8 cellular contexts compared by ENCODE assay signal in the genomic region with DNA sequence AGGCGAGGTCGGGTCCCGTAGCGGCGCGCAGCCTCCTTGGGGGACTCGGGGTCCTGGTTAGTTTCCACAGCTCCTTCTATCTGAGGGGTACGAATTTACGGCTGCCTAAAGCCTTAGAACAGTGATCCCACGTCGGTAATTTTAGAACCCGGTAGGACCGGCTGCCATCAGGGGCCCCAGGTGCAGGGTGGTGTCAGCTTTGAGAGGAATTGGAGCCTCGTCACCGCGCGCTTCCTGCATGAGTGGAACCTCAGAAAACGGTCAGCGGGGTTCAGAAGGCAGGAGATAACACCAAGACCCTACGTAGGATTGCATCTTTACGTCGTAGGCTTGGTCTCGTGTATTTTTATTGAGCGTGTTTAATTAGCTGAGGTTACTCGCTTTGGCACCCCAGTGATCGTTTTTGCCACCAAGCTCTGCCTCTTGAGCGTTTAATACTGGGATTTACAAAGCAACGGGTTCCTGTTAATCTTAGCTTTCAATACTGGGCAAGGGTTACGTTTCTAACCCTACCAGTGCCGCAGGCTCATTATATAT. TPM values are rescaled to one million over a fixed set of nuclear protein-coding genes. Genes with fewer than 3 reads are reported as not detected.
A peak's percentile ranks its signal among the peaks of the same experiment; 100 is the strongest.
DNase-seq lines count a peak whose midpoint lies in the region; ATAC-seq, FAIRE-seq and TF ChIP-seq lines count a peak whose summit lies in the region.

No MANE protein-coding gene starts in this region.

- H3K4me3 Mint-ChIP-seq in stimulated activated naive B cell treated with anti-CD40 and anti-IgM and Interleukin-4, amounts not matched to agents 10 μg/mL and 1 μg/mL and 100 μg/mL, for 72 hours: peak overlapping the region; percentile 91 to 94

- no peak for FAIRE-seq in frontal cortex (lab: Jason Lieb, UNC)

- H3K36me3 Mint-ChIP-seq in stimulated activated naive B cell treated with anti-CD40 and anti-IgM and Interleukin-4, amounts not matched to agents 10 μg/mL and 1 μg/mL and 100 μg/mL, for 72 hours: peaks cover 9 to 20% of the 10 kb centered on the region in 2 donors

- peak overlapping the region; percentile 97 for H3K27ac Mint-ChIP-seq in stimulated activated naive B cell treated with anti-CD40 and anti-IgM and Interleukin-4, amounts not matched to agents 10 μg/mL and 1 μg/mL and 100 μg/mL, for 72 hours

- peak overlapping the region; percentile 93 for H3K56ac ChIP-seq in mesendoderm (ENCODE audit: low read length)

- DNase-seq in HUDEP-2 (lab: John Stamatoyannopoulos, UW; ENCODE audit: unreplicated experiment in 76 of 76): peak in 49 of 76 experiments; percentile 14 to 77 (median 48)
- DNase-seq in T-helper 22 cell (ENCODE audit: low read depth): peak; percentile 54
- no peak for DNase-seq in coronary artery (ENCODE audit: low spot score)
- peak; percentile 62 for DNase-seq in mesendoderm
- DNase-seq in stimulated activated naive B cell treated with anti-CD40 and anti-IgM and Interleukin-4, amounts not matched to agents 10 μg/mL and 1 μg/mL and 100 μg/mL, for 72 hours: no peak
- no peak for DNase-seq in frontal cortex (ENCODE audit: low spot score in 2 of 2)

- H3K4me1 Mint-ChIP-seq in stimulated activated naive B cell treated with anti-CD40 and anti-IgM and Interleukin-4, amounts not matched to agents 10 μg/mL and 1 μg/mL and 100 μg/mL, for 72 hours: peaks cover 10 to 30% of the 10 kb centered on the region in 2 donors

- H3K4me2 ChIP-seq in mesendoderm (ENCODE audit: low read length): peak overlapping the region; percentile 98

- H3K27ac ChIP-seq in coronary artery (peak overlapping the region in 1 of 2 donors; percentile 71), mesendoderm (ENCODE audit: low read depth, low read length) (no peak overlapping the region)

- peaks cover 6 to 7% of the 10 kb centered on the region in 2 donors for H3K9me3 Mint-ChIP-seq in stimulated activated naive B cell treated with anti-CD40 and anti-IgM and Interleukin-4, amounts not matched to agents 10 μg/mL and 1 μg/mL and 100 μg/mL, for 72 hours

- no CpG with 5 or more reads among the region's 30 CpGs for WGBS in mesendoderm (ENCODE audit: extremely low coverage, insufficient coverage, low lambda C conversion rate)

- H3K4me1 ChIP-seq in ES-I3 (ENCODE audit: insufficient read depth, low read length): 0 out of 2 replicates have a peak, but pooled peaks cover 4% of the 10 kb centered on the region
- H3K4me1 ChIP-seq in mesendoderm (ENCODE audit: control insufficient read depth, low read depth, low read length): peaks cover 3% of the 10 kb centered on the region

- H3K23ac ChIP-seq in mesendoderm (ENCODE audit: low read length): peak overlapping the region; percentile 66

- H2BK5ac ChIP-seq in mesendoderm (ENCODE audit: low read length): no peak overlapping the region

- no peak for TF ChIP-seq CTCF in coronary artery (IDR thresholded peaks at IDR 0.05)

- H3K27me3 Mint-ChIP-seq in stimulated activated naive B cell treated with anti-CD40 and anti-IgM and Interleukin-4, amounts not matched to agents 10 μg/mL and 1 μg/mL and 100 μg/mL, for 72 hours: peaks cover 0 to 4% of the 10 kb centered on the region in 2 donors

- peaks cover 9% of the 10 kb centered on the region for H3K79me1 ChIP-seq in mesendoderm (ENCODE audit: low read length)

- H3K27me3 ChIP-seq in mesendoderm (ENCODE audit: insufficient read depth, low read length, poor library complexity): no peaks in the 10 kb centered on the region

- peak overlapping the region; percentile 83 for H3K4me3 ChIP-seq in coronary artery
- peak overlapping the region; percentile 79 for H3K4me3 ChIP-seq in mesendoderm (ENCODE audit: low read length)

- H3K36me3 ChIP-seq in ES-I3 (ENCODE audit: insufficient read depth, low read length) (no peaks in the 10 kb centered on the region), mesendoderm (ENCODE audit: control insufficient read depth, insufficient read depth, low read length) (no peaks in the 10 kb centered on the region)

- H4K5ac ChIP-seq in mesendoderm (ENCODE audit: low read length): no peak overlapping the region

- no peak overlapping the region for H4K8ac ChIP-seq in mesendoderm (ENCODE audit: low read depth, low read length)

- no peak overlapping the region for H2AK5ac ChIP-seq in mesendoderm (ENCODE audit: low read length)

- no peak overlapping the region for H2BK15ac ChIP-seq in mesendoderm (replicated peaks; ENCODE audit: low read depth)

- H2BK120ac ChIP-seq in mesendoderm (ENCODE audit: low read depth, low read length): no peak overlapping the region

- no peaks in the 10 kb centered on the region for H3K9me3 ChIP-seq in ES-I3 (ENCODE audit: control insufficient read depth, insufficient read depth, low read length)

- H3K18ac ChIP-seq in mesendoderm (ENCODE audit: low read length): peak overlapping the region; percentile 24

- peak; percentile 50 for ATAC-seq in GM21423 (IDR thresholded peaks at IDR 0.05; ENCODE audit: unreplicated experiment)
- peak; percentile 69 to 70 for ATAC-seq in stimulated activated naive B cell treated with anti-CD40 and anti-IgM and Interleukin-4, amounts not matched to agents 10 μg/mL and 1 μg/mL and 100 μg/mL, for 72 hours (replicated peaks)

- H3K9ac ChIP-seq in ES-I3 (ENCODE audit: low read depth, low read length): peak overlapping the region; percentile 83
- peak overlapping the region; percentile 91 for H3K9ac ChIP-seq in mesendoderm (ENCODE audit: low read length)

- H3K4ac ChIP-seq in mesendoderm (ENCODE audit: low read depth, low read length): no peak overlapping the region

- no peaks in the 10 kb centered on the region for H3K79me2 ChIP-seq in mesendoderm (ENCODE audit: control insufficient read depth, insufficient read depth, low read length)

RNA-seq across cellular contexts. Expression of a gene that starts 0.4 kb away (rescaled TPM):
- 1.7 TPM for polyA plus RNA-seq in mesendoderm (2013, experiment 1 of 2)
- 1.4 TPM for polyA plus RNA-seq in mesendoderm (2013, experiment 2 of 2)
- total RNA-seq in frontal cortex: 1.2 TPM

Comparison
In these comparisons a context has a peak if more than half of its experiments do, and no peak if none do; other contexts are left out.
1. DNase-seq: peak in HUDEP-2 (49 of 76), T-helper 22 cell (single experiment) and mesendoderm (single experiment); none in coronary artery (single experiment), stimulated activated naive B cell treated with anti-CD40 and anti-IgM and Interleukin-4, amounts not matched to agents 10 μg/mL and 1 μg/mL and 100 μg/mL, for 72 hours (single experiment) and frontal cortex (0 of 2).